ENCODE assay signal across 29 cellular contexts in the genomic region with DNA sequence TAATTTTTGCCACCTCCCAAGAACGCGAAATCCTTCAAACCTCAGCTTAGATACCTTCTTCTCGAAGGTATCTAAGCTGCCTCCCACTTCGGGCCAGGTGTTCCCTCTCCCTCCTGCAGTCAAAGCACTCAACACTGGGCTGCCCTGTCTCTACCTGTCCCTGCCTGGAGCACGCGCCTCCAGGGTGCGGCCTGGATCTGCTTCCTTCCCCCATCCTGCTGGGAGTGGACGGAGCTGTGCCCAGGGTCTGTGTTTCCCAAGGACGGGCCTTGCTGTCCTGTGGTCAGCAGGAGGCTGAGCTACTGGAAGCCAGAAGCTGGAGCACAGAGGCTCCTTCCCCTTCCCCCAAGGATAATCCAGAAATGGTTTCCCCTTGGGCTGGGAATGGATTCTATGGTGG. TPM values are rescaled to one million over a fixed set of nuclear protein-coding genes. Genes with fewer than 3 reads are reported as not detected.
DNase-seq lines count a peak whose midpoint lies in the region; ATAC-seq, FAIRE-seq and TF ChIP-seq lines count a peak whose summit lies in the region.
"Had no signal": no experiment of that assay in that cellular context is flagged by ENCODE, and none has a peak within 500 bp of the region (broad histone marks: within the 10 kb centered on the region; RNA-seq: fewer than 3 reads in every experiment).

No MANE protein-coding gene starts in this region.

- H3K4me3 Mint-ChIP-seq in GM23338 = no peak overlapping the region; the same call in 2 of the 3 replicates
- H3K4me3 Mint-ChIP-seq in effector memory CD8-positive, alpha-beta T cell = peak overlapping the region; percentile 18 to 19
- H3K4me3 Mint-ChIP-seq in memory B cell = no peak overlapping the region
- H3K4me3 Mint-ChIP-seq in activated naive CD4-positive, alpha-beta T cell treated with anti-CD3 and anti-CD28 coated beads, Interleukin-2, amount 10 ng/mL, durations not matched to agents 7 days and 5 days = no peak overlapping the region
- H3K4me3 Mint-ChIP-seq: activated naive CD4-positive, alpha-beta T cell treated with anti-CD3 and anti-CD28 coated beads for 36 hours; activated T-helper 1 cell treated with anti-CD3 and anti-CD28 coated beads, Interleukin-12 subunit alpha, Interleukin-12 subunit beta, Interleukin-2, Interleukin-4 antibody, amounts not matched to agents 30 ng/mL and 10 ng/mL and 1 ng/mL, durations not matched to agents 14 hours and 24 hours and 36 hours; B cell; CD8-positive, alpha-beta memory T cell; dendritic cell treated with granulocyte-macrophage colony-stimulating factor and Interleukin-4, amounts not matched to agents 40 ng/mL and 50 ng/mL, for 4 days; stimulated activated naive CD8-positive, alpha-beta T cell treated with anti-CD3 and anti-CD28 coated beads, Interleukin-15, Interleukin-2, amounts not matched to agents 100 ng/mL and 50 ng/mL, for 24 hours had no signal

- H3K79me2 ChIP-seq in GM23338 (replicated peaks; ENCODE audit: insufficient read depth) = no peaks in the 10 kb centered on the region

- H3K36me3 Mint-ChIP-seq in GM23338 (ENCODE audit: low read depth) (no peaks in the 10 kb centered on the region), memory B cell (peaks cover 11% of the 10 kb centered on the region)
- peaks cover 7% of the 10 kb centered on the region for H3K36me3 Mint-ChIP-seq in effector memory CD8-positive, alpha-beta T cell (ENCODE audit: insufficient read depth)
- no peaks in the 10 kb centered on the region for H3K36me3 Mint-ChIP-seq in activated naive CD4-positive, alpha-beta T cell treated with anti-CD3 and anti-CD28 coated beads, Interleukin-2, amount 10 ng/mL, durations not matched to agents 7 days and 5 days
- H3K36me3 Mint-ChIP-seq in activated naive CD4-positive, alpha-beta T cell treated with anti-CD3 and anti-CD28 coated beads, Interleukin-2, amount 50 U/mL, for 72 hours = no peaks in the 10 kb centered on the region

- no peaks in the 10 kb centered on the region for H3K27me3 ChIP-seq in GM23338 (ENCODE audit: insufficient read depth)
- H3K27me3 ChIP-seq in small intestine (ENCODE audit: control insufficient read depth in 2 of 2, insufficient read depth in 2 of 2, low read length in 2 of 2) = no peaks in the 10 kb centered on the region
- H3K27me3 ChIP-seq: cardiac muscle cell, gastrocnemius medialis, neutrophil, sigmoid colon, thyroid gland had no signal

- ATAC-seq in GM23338 (peak; percentile 14; the same call in 2 of the 3 replicates), memory B cell (ENCODE audit: low read depth) (no peak)
- ATAC-seq in effector memory CD8-positive, alpha-beta T cell (replicated peaks) = no peak
- no peak for ATAC-seq in activated naive CD4-positive, alpha-beta T cell treated with anti-CD3 and anti-CD28 coated beads, Interleukin-2, amount 50 U/mL, for 72 hours
- ATAC-seq: gastrocnemius medialis had no signal

- H3K4me1 ChIP-seq in GM23338 (ENCODE audit: insufficient read depth) (no peaks in the 10 kb centered on the region), small intestine (ENCODE audit: control insufficient read depth in 2 of 2, insufficient read depth in 1 of 2, low read depth in 1 of 2, low read length in 1 of 2) (peaks cover 0 to 1% of the 10 kb centered on the region in 2 donors)
- H3K4me1 ChIP-seq: gastrocnemius medialis, sigmoid colon, thyroid gland had no signal

- H3K4me2 ChIP-seq in GM23338 = no peak overlapping the region

- H3K36me3 ChIP-seq in GM23338 (ENCODE audit: insufficient read depth) = no peaks in the 10 kb centered on the region
- H3K36me3 ChIP-seq in small intestine (ENCODE audit: control insufficient read depth in 2 of 2, insufficient read depth in 2 of 2, low read length in 2 of 2) = peaks cover 3 to 5% of the 10 kb centered on the region in 2 donors
- H3K36me3 ChIP-seq: cardiac muscle cell, gastrocnemius medialis, neutrophil, prostate gland, sigmoid colon, thyroid gland had no signal

- no peaks in the 10 kb centered on the region for H3K9me3 ChIP-seq in small intestine (ENCODE audit: control insufficient read depth, low read depth)
- H3K9me3 ChIP-seq: gastrocnemius medialis, neutrophil, prostate gland, sigmoid colon, thyroid gland had no signal

- in situ Hi-C loops in GM13977 (cut with MboI; ENCODE audit: low pct_unique_long_range_greater_than_20kb, low sequenced_read_pairs, unreplicated experiment) = no loop called here

- CTCF ChIA-PET in activated naive CD4-positive, alpha-beta T cell treated with anti-CD3 and anti-CD28 coated beads, Interleukin-2, amount 10 ng/mL, durations not matched to agents 7 days and 5 days (lab: Charles Lee) = no interaction called here

- H3K27ac ChIP-seq in GM23338 (ENCODE audit: low read depth) (no peak overlapping the region), small intestine (ENCODE audit: low read depth in 1 of 2, low read length in 1 of 2) (peak overlapping the region; percentile 53 to 87)
- H3K27ac ChIP-seq: cardiac muscle cell, gastrocnemius medialis, neutrophil, prostate gland, sigmoid colon, thyroid gland had no signal

- no peaks in the 10 kb centered on the region for H3F3A ChIP-seq in GM23338 (replicated peaks; ENCODE audit: low read depth)

- 29 to 60% (median 48%) methylated on average over 9 of the region's 9 CpGs for WGBS in small intestine, 3 donors

- TF ChIP-seq CTCF in GM23338 (conservative IDR thresholded peaks at IDR 0.05; ENCODE audit: low read depth in 2 of 2) = no peak
- TF ChIP-seq CTCF in GM13977 (IDR thresholded peaks at IDR 0.05; ENCODE audit: extremely low read depth, insufficient read depth, missing control alignments) = no peak

- no peak overlapping the region for H2AFZ ChIP-seq in GM23338

- DNase-seq in GM23338 (ENCODE audit: low spot score) (no peak), memory B cell (ENCODE audit: low spot score in 2 of 2) (no peak), small intestine (peak; percentile 64), GM13977 (ENCODE audit: low spot score) (no peak)
- no peak for DNase-seq in effector memory CD8-positive, alpha-beta T cell
- no peak for DNase-seq in activated naive CD4-positive, alpha-beta T cell treated with anti-CD3 and anti-CD28 coated beads, Interleukin-2, amount 10 ng/mL, durations not matched to agents 7 days and 5 days
- no peak for DNase-seq in activated naive CD4-positive, alpha-beta T cell treated with anti-CD3 and anti-CD28 coated beads, Interleukin-2, amount 50 U/mL, for 72 hours (ENCODE audit: low spot score in 2 of 2)
- DNase-seq in stimulated activated CD4-positive, alpha-beta T cell treated with anti-CD3 and anti-CD28 coated beads, Interleukin-12 subunit alpha, Interleukin-12 subunit beta, amount 100 ng/mL, for 4 hours = no peak
- DNase-seq: activated CD4-positive, alpha-beta T cell treated with anti-CD3 and anti-CD28 coated beads, Interleukin-2, amount 50 U/mL, for 1 hour; activated naive CD4-positive, alpha-beta T cell treated with anti-CD3 and anti-CD28 coated beads for 36 hours; amniotic stem cell; CD8-positive, alpha-beta memory T cell; gastrocnemius medialis; KBM-7; NCI-H1105 treated with DMSO at 0.1 percent for 48 hours; NCI-H2029; NCI-H526 treated with DMSO at 0.1 percent for 48 hours; SHP77 treated with DMSO at 0.1 percent for 48 hours; sigmoid colon; T-helper 9 cell; thyroid gland had no signal

- H3K9me3 Mint-ChIP-seq in GM23338 (no peaks in the 10 kb centered on the region), memory B cell (no peaks in the 10 kb centered on the region)
- no peaks in the 10 kb centered on the region for H3K9me3 Mint-ChIP-seq in effector memory CD8-positive, alpha-beta T cell
- H3K9me3 Mint-ChIP-seq in activated naive CD4-positive, alpha-beta T cell treated with anti-CD3 and anti-CD28 coated beads, Interleukin-2, amount 10 ng/mL, durations not matched to agents 7 days and 5 days = no peaks in the 10 kb centered on the region
- no peaks in the 10 kb centered on the region for H3K9me3 Mint-ChIP-seq in activated naive CD4-positive, alpha-beta T cell treated with anti-CD3 and anti-CD28 coated beads, Interleukin-2, amount 50 U/mL, for 72 hours
- H3K9me3 Mint-ChIP-seq: activated naive CD4-positive, alpha-beta T cell treated with anti-CD3 and anti-CD28 coated beads for 36 hours; activated T-helper 1 cell treated with anti-CD3 and anti-CD28 coated beads, Interleukin-12 subunit alpha, Interleukin-12 subunit beta, Interleukin-2, Interleukin-4 antibody, amounts not matched to agents 30 ng/mL and 10 ng/mL and 1 ng/mL, durations not matched to agents 14 hours and 24 hours and 36 hours; CD8-positive, alpha-beta memory T cell; dendritic cell treated with granulocyte-macrophage colony-stimulating factor and Interleukin-4, amounts not matched to agents 40 ng/mL and 50 ng/mL, for 4 days; stimulated activated naive CD8-positive, alpha-beta T cell treated with anti-CD3 and anti-CD28 coated beads, Interleukin-15, Interleukin-2, amounts not matched to agents 100 ng/mL and 50 ng/mL, for 24 hours had no signal

- no peak for FAIRE-seq in small intestine (lab: Jason Lieb, UNC)
- FAIRE-seq: HTR-8/SVneo had no signal

- peaks cover 7% of the 10 kb centered on the region for H3K27me3 Mint-ChIP-seq in GM23338 (ENCODE audit: insufficient read depth, low read depth, poor library complexity)
- H3K27me3 Mint-ChIP-seq in effector memory CD8-positive, alpha-beta T cell = no peaks in the 10 kb centered on the region
- H3K27me3 Mint-ChIP-seq in memory B cell = no peaks in the 10 kb centered on the region
- no peaks in the 10 kb centered on the region for H3K27me3 Mint-ChIP-seq in activated naive CD4-positive, alpha-beta T cell treated with anti-CD3 and anti-CD28 coated beads, Interleukin-2, amount 10 ng/mL, durations not matched to agents 7 days and 5 days
- H3K27me3 Mint-ChIP-seq: B cell; dendritic cell treated with granulocyte-macrophage colony-stimulating factor and Interleukin-4, amounts not matched to agents 40 ng/mL and 50 ng/mL, for 4 days; stimulated activated naive CD8-positive, alpha-beta T cell treated with anti-CD3 and anti-CD28 coated beads, Interleukin-15, Interleukin-2, amounts not matched to agents 100 ng/mL and 50 ng/mL, for 24 hours had no signal

- H3K27ac Mint-ChIP-seq in GM23338 = no peak overlapping the region; the same call in 1 of the 2 replicates
- no peak overlapping the region for H3K27ac Mint-ChIP-seq in effector memory CD8-positive, alpha-beta T cell
- peak overlapping the region; percentile 24 for H3K27ac Mint-ChIP-seq in memory B cell
- no peak overlapping the region for H3K27ac Mint-ChIP-seq in activated naive CD4-positive, alpha-beta T cell treated with anti-CD3 and anti-CD28 coated beads, Interleukin-2, amount 10 ng/mL, durations not matched to agents 7 days and 5 days
- H3K27ac Mint-ChIP-seq in activated naive CD4-positive, alpha-beta T cell treated with anti-CD3 and anti-CD28 coated beads, Interleukin-2, amount 50 U/mL, for 72 hours = no peak overlapping the region
- H3K27ac Mint-ChIP-seq: activated naive CD4-positive, alpha-beta T cell treated with anti-CD3 and anti-CD28 coated beads for 36 hours; activated T-helper 1 cell treated with anti-CD3 and anti-CD28 coated beads, Interleukin-12 subunit alpha, Interleukin-12 subunit beta, Interleukin-2, Interleukin-4 antibody, amounts not matched to agents 30 ng/mL and 10 ng/mL and 1 ng/mL, durations not matched to agents 14 hours and 24 hours and 36 hours; B cell; CD8-positive, alpha-beta memory T cell; dendritic cell treated with granulocyte-macrophage colony-stimulating factor and Interleukin-4, amounts not matched to agents 40 ng/mL and 50 ng/mL, for 4 days; stimulated activated naive CD8-positive, alpha-beta T cell treated with anti-CD3 and anti-CD28 coated beads, Interleukin-15, Interleukin-2, amounts not matched to agents 100 ng/mL and 50 ng/mL, for 24 hours had no signal

- H3K9me2 ChIP-seq in GM23338 (ENCODE audit: insufficient read depth) = no peaks in the 10 kb centered on the region

- H3K4me1 Mint-ChIP-seq in GM23338 (peaks cover 29% of the 10 kb centered on the region), memory B cell (peaks cover 3% of the 10 kb centered on the region)
- H3K4me1 Mint-ChIP-seq in effector memory CD8-positive, alpha-beta T cell (ENCODE audit: low read depth in 2 of 2) = peaks cover 8 to 25% of the 10 kb centered on the region in 2 donors
- no peaks in the 10 kb centered on the region for H3K4me1 Mint-ChIP-seq in activated naive CD4-positive, alpha-beta T cell treated with anti-CD3 and anti-CD28 coated beads, Interleukin-2, amount 10 ng/mL, durations not matched to agents 7 days and 5 days
- H3K4me1 Mint-ChIP-seq: B cell had no signal

- H3K4me3 ChIP-seq in GM23338 (no peak overlapping the region), small intestine (ENCODE audit: low read depth in 1 of 2, low read length in 2 of 2) (no peak overlapping the region)
- H3K4me3 ChIP-seq: cardiac muscle cell, gastrocnemius medialis, prostate gland, sigmoid colon, thyroid gland had no signal

- peaks cover 6% of the 10 kb centered on the region; the same call in 1 of the 2 replicates for H4K20me1 ChIP-seq in GM23338 (replicated peaks; ENCODE audit: insufficient read depth)

RNA-seq across cellular contexts. Expression of a gene that starts 16.7 kb away (rescaled TPM):
- 63.9 and 78.5 TPM in 2 replicates for total RNA-seq in GM23338 (2014; rRNA removed; shearing (Covaris generic))
- polyA plus RNA-seq in GM23338 (2016; fragmentation: Nextera tagmentation; extraction: Ambion mirVana) (62.5 and 71.9 TPM in 2 replicates), small intestine (100 to 1,000 TPM; 140 to 365 (median 336) TPM)
- 10 to 100 TPM; 12.0 to 12.8 TPM for total RNA-seq in activated naive CD4-positive, alpha-beta T cell treated with anti-CD3 and anti-CD28 coated beads, Interleukin-2, amount 50 U/mL, for 72 hours

RNA-seq across cellular contexts. Expression of a gene that starts 25.9 kb away (rescaled TPM):
- 61.9 and 62.5 TPM in 2 replicates for total RNA-seq in GM23338 (2014; rRNA removed; shearing (Covaris generic))
- polyA plus RNA-seq in GM23338 (2016; fragmentation: Nextera tagmentation; extraction: Ambion mirVana) = 45.9 and 48.2 TPM in 2 replicates
- polyA plus RNA-seq in small intestine = 10 to 100 TPM; 35.5 to 91.1 (median 79.4) TPM
- total RNA-seq in activated naive CD4-positive, alpha-beta T cell treated with anti-CD3 and anti-CD28 coated beads, Interleukin-2, amount 50 U/mL, for 72 hours = 10 to 100 TPM; 26.8 to 45.5 TPM

RNA-seq across cellular contexts. Expression of a gene that starts 26.8 kb away (rescaled TPM):
- total RNA-seq in GM23338 (2014; rRNA removed; shearing (Covaris generic)) = 17.7 and 21.5 TPM in 2 replicates
- polyA plus RNA-seq in GM23338 (2016; fragmentation: Nextera tagmentation; extraction: Ambion mirVana) (4.7 and 4.9 TPM in 2 replicates), small intestine (10 to 100 TPM in 1 of 3 donors, 1 to 10 TPM in 2; 7.6 to 15.6 (median 8.6) TPM)
- total RNA-seq in activated naive CD4-positive, alpha-beta T cell treated with anti-CD3 and anti-CD28 coated beads, Interleukin-2, amount 50 U/mL, for 72 hours = 1 to 10 TPM; 1.7 to 3.5 TPM

RNA-seq across cellular contexts. Expression of a gene that starts 45.4 kb away (rescaled TPM):
- total RNA-seq in GM23338 (2014; rRNA removed; shearing (Covaris generic)) = 7.2 and 12.4 TPM in 2 replicates
- polyA plus RNA-seq in GM23338 (2016; fragmentation: Nextera tagmentation; extraction: Ambion mirVana) (3.8 and 6.6 TPM in 2 replicates), small intestine (1,000 to 10,000 TPM in 2 of 3 donors, 100 to 1,000 TPM in 1; 279 to 3,618 (median 2,326) TPM)
- 10 to 100 TPM; 38.4 to 45.0 TPM for total RNA-seq in activated naive CD4-positive, alpha-beta T cell treated with anti-CD3 and anti-CD28 coated beads, Interleukin-2, amount 50 U/mL, for 72 hours

Comparison
In these comparisons a context has a peak if more than half of its experiments do, and no peak if none do; other contexts are left out.
1. H3K4me3 Mint-ChIP-seq: peak in effector memory CD8-positive, alpha-beta T cell (2 of 2); none in GM23338 (single experiment), memory B cell (single experiment) and activated naive CD4-positive, alpha-beta T cell treated with anti-CD3 and anti-CD28 coated beads, Interleukin-2, amount 10 ng/mL, durations not matched to agents 7 days and 5 days (single experiment).